Comparison of ENCODE assay signal across 8 cellular contexts in genomic region chr9:94374176-94375056, GRCh38. TPM values are rescaled to one million over a fixed set of nuclear protein-coding genes. Genes with fewer than 3 reads are reported as not detected.
DNase-seq lines count a peak whose midpoint lies in the region; ATAC-seq lines count a peak whose summit lies in the region.
"Not testable (repeated sequence)": the region's sequence is repeated elsewhere in the genome, so short reads cannot be mapped to it uniquely, and the experiment has no call there.

No MANE protein-coding gene starts in this region.

- not testable (repeated sequence) for H3K23ac ChIP-seq in mesendoderm (ENCODE audit: low read length)

- not testable (repeated sequence) for H3K4me1 ChIP-seq in endocrine pancreas (ENCODE audit: control insufficient read depth, insufficient read depth, low read length); mesendoderm (ENCODE audit: control insufficient read depth, low read depth, low read length)

- H3K79me1 ChIP-seq in mesendoderm (ENCODE audit: low read length), result not testable (repeated sequence)

- H3K18ac ChIP-seq in mesendoderm (ENCODE audit: low read length), result peak overlapping the region; percentile 87

- DNase-seq in D341Med (ENCODE audit: low spot score) (peak; percentile 91), HUDEP-2 (lab: John Stamatoyannopoulos, UW; ENCODE audit: unreplicated experiment in 76 of 76) (peak in 75 of 76 experiments; percentile 6 to 90 (median 77)), NOMO-1 treated with DMSO at 0.1 percent for 48 hours (lab: John Stamatoyannopoulos, UW; ENCODE audit: unreplicated experiment) (peak; percentile 93), mesendoderm (peak; percentile 93)
- DNase-seq in activated CD8-positive, alpha-beta memory T cell treated with anti-CD3 and anti-CD28 coated beads for 48 hours (ENCODE audit: low read depth in 2 of 3, low spot score in 2 of 3), result peak; percentile 64 to 75 (median 73)
- DNase-seq in stimulated activated CD8-positive, alpha-beta memory T cell treated with anti-CD3 and anti-CD28 coated beads, Interleukin-12 subunit alpha, Interleukin-12 subunit beta, amount 100 ng/mL, for 4 hours (ENCODE audit: low read depth), result peak; percentile 82

- H2BK120ac ChIP-seq in mesendoderm (ENCODE audit: low read depth, low read length), result not testable (repeated sequence)

- H3K4me3 ChIP-seq in endocrine pancreas (ENCODE audit: control insufficient read depth, insufficient read depth, low read length) (peak overlapping the region; percentile 40), mesendoderm (ENCODE audit: low read length) (peak overlapping the region; percentile 25)

- H2BK5ac ChIP-seq in mesendoderm (ENCODE audit: low read length), result not testable (repeated sequence)

- ATAC-seq in GM21423 (IDR thresholded peaks at IDR 0.05; ENCODE audit: unreplicated experiment), result peak; percentile 90

- not testable (repeated sequence) for H2AK5ac ChIP-seq in mesendoderm (ENCODE audit: low read length)

- H3K9ac ChIP-seq in endocrine pancreas (ENCODE audit: control insufficient read depth, insufficient read depth, low read length), result not testable (repeated sequence)
- peak overlapping the region; percentile 47 for H3K9ac ChIP-seq in mesendoderm (ENCODE audit: low read length)

- H3K27me3 ChIP-seq in endocrine pancreas (ENCODE audit: control insufficient read depth, insufficient read depth, low read length); mesendoderm (ENCODE audit: insufficient read depth, low read length, poor library complexity): not testable (repeated sequence)

- H3K4ac ChIP-seq in mesendoderm (ENCODE audit: low read depth, low read length), result not testable (repeated sequence)

- not testable (repeated sequence) for H4K8ac ChIP-seq in mesendoderm (ENCODE audit: low read depth, low read length)

- H2BK15ac ChIP-seq in mesendoderm (replicated peaks; ENCODE audit: low read depth), result not testable (repeated sequence)

- H3K56ac ChIP-seq in mesendoderm (ENCODE audit: low read length), result peak overlapping the region; percentile 49

- H3K4me2 ChIP-seq in mesendoderm (ENCODE audit: low read length), result not testable (repeated sequence)

- not testable (repeated sequence) for H3K79me2 ChIP-seq in mesendoderm (ENCODE audit: control insufficient read depth, insufficient read depth, low read length)

- not testable (repeated sequence) for H3K36me3 ChIP-seq in endocrine pancreas (ENCODE audit: control insufficient read depth, insufficient read depth, low read length); mesendoderm (ENCODE audit: control insufficient read depth, insufficient read depth, low read length)

- not testable (repeated sequence) for H4K5ac ChIP-seq in mesendoderm (ENCODE audit: low read length)

- H3K27ac ChIP-seq in mesendoderm (ENCODE audit: low read depth, low read length), result peak overlapping the region; percentile 51

- no CpG with 5 or more reads among the region's 106 CpGs for WGBS in mesendoderm (ENCODE audit: extremely low coverage, insufficient coverage, low lambda C conversion rate)

- not testable (repeated sequence) for H3K9me3 ChIP-seq in endocrine pancreas (ENCODE audit: control insufficient read depth, low read length)

RNA-seq across cellular contexts. Expression of gene NUTM2F, which starts 46.0 kb away (rescaled TPM):
- polyA plus RNA-seq in mesendoderm (2013, experiment 1 of 2), result 0.01 TPM
- polyA plus RNA-seq in mesendoderm (2013, experiment 2 of 2), result not detected

Comparison
In these comparisons a context has a peak if more than half of its experiments do, and no peak if none do; other contexts are left out.
1. Peak in every context shown above with its lines: DNase-seq, ATAC-seq, H3K4me3 ChIP-seq and H3K27ac ChIP-seq.